Comparison of ENCODE assay signal across 8 cellular contexts in the genomic region with DNA sequence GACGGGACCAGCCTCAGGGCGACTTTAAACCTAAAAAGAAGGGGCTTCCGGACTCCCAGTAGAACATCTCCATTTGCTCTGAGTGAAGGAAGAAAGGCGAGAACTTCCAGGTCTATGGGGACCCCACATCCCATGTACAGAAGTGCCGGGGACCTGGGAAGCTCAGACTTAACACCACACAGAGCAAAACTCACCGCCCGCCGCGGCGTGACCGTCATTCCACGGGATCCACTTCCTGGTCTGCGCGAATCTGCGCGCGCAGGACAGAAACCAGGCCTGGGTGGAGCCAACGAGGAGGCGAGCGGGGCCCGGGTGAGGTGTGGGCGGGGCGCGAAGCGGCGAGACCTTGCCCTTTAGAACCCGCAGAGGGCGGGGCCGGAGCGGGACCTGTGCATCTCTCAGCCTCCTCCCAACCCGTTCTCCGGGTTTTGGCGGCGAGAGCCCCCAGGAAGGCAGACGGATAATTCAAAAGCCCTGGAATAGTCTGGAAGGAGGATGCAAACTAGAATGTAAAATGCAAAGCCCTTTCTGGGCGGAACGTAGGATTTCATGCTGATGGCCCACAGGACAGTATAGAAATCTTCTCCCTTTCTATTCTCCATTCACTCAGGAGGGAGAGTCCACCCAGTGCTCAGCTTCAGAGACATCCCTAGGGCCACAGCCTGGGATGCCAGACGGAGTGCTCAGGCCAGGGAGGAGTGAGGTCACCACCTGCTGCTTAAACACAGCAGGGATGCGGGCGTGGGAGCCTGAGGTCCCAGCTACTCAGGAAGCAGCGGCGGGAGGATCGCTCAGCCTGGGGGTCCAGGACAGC. TPM values are rescaled to one million over a fixed set of nuclear protein-coding genes. Genes with fewer than 3 reads are reported as not detected.
DNase-seq lines count a peak whose midpoint lies in the region; ATAC-seq and TF ChIP-seq lines count a peak whose summit lies in the region.
"Not testable (repeated sequence)": the region's sequence is repeated elsewhere in the genome, so short reads cannot be mapped to it uniquely, and the experiment has no call there.

A gene (minus strand): TSS at position 242 of the 814 bp plus-strand sequence. CDS start 3,347 bp downstream, outside the sequence.

- DNase-seq in AG10803 (ENCODE audit: low read depth): peak; percentile 53
- DNase-seq in NCI-H510A (lab: John Stamatoyannopoulos, UW): peak; percentile 46
- DNase-seq in activated CD4-positive, alpha-beta T cell treated with anti-CD3 and anti-CD28 coated beads for 48 hours: peak; percentile 78
- DNase-seq in kidney epithelial cell (ENCODE audit: low read depth): not testable (repeated sequence)
- DNase-seq in stimulated activated CD4-positive, alpha-beta T cell treated with anti-CD3 and anti-CD28 coated beads, Interleukin-12 subunit alpha, Interleukin-12 subunit beta, amount 100 ng/mL, for 48 hours (ENCODE audit: low read depth in 2 of 3, low spot score in 1 of 3): peak; percentile 40 to 63 (median 52)

- peak within 1 kb of the TSS; percentile 87 for H3K27ac ChIP-seq in cingulate gyrus (ENCODE audit: low read depth, low read length)

- ATAC-seq in GM19025 (IDR thresholded peaks at IDR 0.05; ENCODE audit: low read depth, unreplicated experiment) (peak; percentile 99), HG03175 (IDR thresholded peaks at IDR 0.05; ENCODE audit: unreplicated experiment) (peak; percentile 96)

- H3K4me3 ChIP-seq in AG10803 (ENCODE audit: low read length) (peak within 1 kb of the TSS; percentile 74), kidney epithelial cell (ENCODE audit: low read depth, low read length) (peak within 1 kb of the TSS; percentile 55)

- not testable (repeated sequence) for H3K27me3 ChIP-seq in kidney epithelial cell (ENCODE audit: control insufficient read depth, insufficient read depth, low read length)

- 0 out of 2 replicates have a peak, but pooled peaks have one; percentile 11 for TF ChIP-seq CTCF in AG10803 (conservative IDR thresholded peaks at IDR 0.05; ENCODE audit: low read length)
- TF ChIP-seq CTCF in kidney epithelial cell (IDR thresholded peaks at IDR 0.05; ENCODE audit: insufficient read depth, low read length, poor library complexity, severe bottlenecking): not testable (repeated sequence)

- H3K36me3 ChIP-seq in kidney epithelial cell (ENCODE audit: control insufficient read depth, insufficient read depth, low read length): not testable (repeated sequence)

RNA-seq across cellular contexts. Expression of the gene that starts here (rescaled TPM):
- 30.9 and 42.5 TPM in 2 replicates for total RNA-seq in kidney epithelial cell
